11 cellular contexts compared by ENCODE assay signal in the genomic region with DNA sequence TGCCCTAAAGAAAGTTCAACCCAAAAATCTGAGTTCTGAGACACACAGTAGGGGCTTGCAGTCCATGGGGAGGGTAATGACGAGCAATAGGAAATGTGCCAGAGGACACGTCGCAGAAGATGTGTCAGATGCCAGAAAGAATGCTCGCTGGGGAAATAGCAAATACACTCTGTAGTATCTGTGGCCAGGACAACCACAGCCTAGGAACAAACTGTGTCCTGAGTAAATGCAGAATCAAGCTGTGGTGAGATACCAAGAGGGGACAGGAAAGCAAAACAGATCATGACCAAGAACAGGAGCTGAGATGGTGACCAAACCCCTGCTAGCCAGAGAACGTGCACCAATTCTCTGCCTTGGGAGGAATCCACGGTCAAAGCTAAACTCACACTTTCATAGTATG. TPM values are rescaled to one million over a fixed set of nuclear protein-coding genes. Genes with fewer than 3 reads are reported as not detected.
A peak's percentile ranks its signal among the peaks of the same experiment; 100 is the strongest.
DNase-seq lines count a peak whose midpoint lies in the region; ATAC-seq, FAIRE-seq and TF ChIP-seq lines count a peak whose summit lies in the region.
"Had no signal": no experiment of that assay in that cellular context is flagged by ENCODE, and none has a peak within 500 bp of the region (broad histone marks: within the 10 kb centered on the region; RNA-seq: fewer than 3 reads in every experiment).

No MANE protein-coding gene starts in this region.

- ATAC-seq in heart right ventricle (peak; percentile 50 to 95 (median 84)), aorta (ENCODE audit: low FRiP score) (no peak), HG02884 (IDR thresholded peaks at IDR 0.05; ENCODE audit: unreplicated experiment) (no peak)

- WGBS in heart right ventricle, 2 donors, result 35 to 42% methylated on average over 6 of the region's 6 CpGs
- 73 to 79% methylated on average over 6 of the region's 6 CpGs for WGBS in aorta, 2 donors

- peak overlapping the region; percentile 5 for H3K4me3 Mint-ChIP-seq in T-helper 2 cell treated with Interferon-gamma antibody and Interleukin-4, amounts not matched to agents 5 μg/mL and 100 μg/mL, for 36 hours

- peaks cover 0 to 88% (median 61%) of the 10 kb centered on the region in 11 experiments; a peak in 18 of 22 replicates for H4K20me1 ChIP-seq in BLaER1 treated with 17β-estradiol and CSF1 and Interleukin-3, amounts not matched to agents 10 nM and 100 nM

- H3K4me3 ChIP-seq in BLaER1 treated with 17β-estradiol and CSF1 and Interleukin-3, amounts not matched to agents 10 nM and 100 nM, result no peak overlapping the region
- H3K4me3 ChIP-seq in heart right ventricle, result no peak overlapping the region
- no peak overlapping the region for H3K4me3 ChIP-seq in aorta (ENCODE audit: low read length in 2 of 2)

- no peaks in the 10 kb centered on the region for H3K9me3 Mint-ChIP-seq in T-helper 2 cell treated with Interferon-gamma antibody and Interleukin-4, amounts not matched to agents 5 μg/mL and 100 μg/mL, for 36 hours

- H3K4me2 ChIP-seq in BLaER1 treated with 17β-estradiol and CSF1 and Interleukin-3, amounts not matched to agents 10 nM and 100 nM, result no peak overlapping the region

- peak overlapping the region; percentile 32 for H3K27ac Mint-ChIP-seq in T-helper 2 cell treated with Interferon-gamma antibody and Interleukin-4, amounts not matched to agents 5 μg/mL and 100 μg/mL, for 36 hours

- peaks cover under 1 to 60% (median 27%) of the 10 kb centered on the region in 10 experiments; a peak in 17 of 20 replicates for H3K4me1 ChIP-seq in BLaER1 treated with 17β-estradiol and CSF1 and Interleukin-3, amounts not matched to agents 10 nM and 100 nM
- H3K4me1 ChIP-seq in heart right ventricle (peaks cover 3 to 21% (median 14%) of the 10 kb centered on the region in 9 donors), aorta (ENCODE audit: control insufficient read depth in 1 of 2, insufficient read depth in 2 of 2, low read length in 2 of 2) (no peaks in the 10 kb centered on the region)

- DNase-seq in GM19239 (ENCODE audit: insufficient read length, low spot score), result no peak
- DNase-seq in T-helper 2 cell treated with Interferon-gamma antibody and Interleukin-4, amounts not matched to agents 5 μg/mL and 100 μg/mL, for 36 hours (ENCODE audit: low spot score), result peak; percentile 58
- peak in 1 of 2 donors; percentile 16 for DNase-seq in heart right ventricle
- no peak for DNase-seq in middle frontal gyrus (ENCODE audit: extremely low spot score, low spot score)
- no peak for DNase-seq in AML-193 (lab: John Stamatoyannopoulos, UW)
- DNase-seq in aorta, result no peak
- DNase-seq: effector CD4-positive, alpha-beta T cell; NCI-H1048; substantia nigra had no signal

- intact Hi-C loops in heart right ventricle (cut with DNase I) (no loop called here), aorta (cut with DNase I) (no loop called here)

- no peaks in the 10 kb centered on the region for H3K27me3 Mint-ChIP-seq in T-helper 2 cell treated with Interferon-gamma antibody and Interleukin-4, amounts not matched to agents 5 μg/mL and 100 μg/mL, for 36 hours (ENCODE audit: low read depth)

- no peak overlapping the region for H3K9ac ChIP-seq in BLaER1 treated with 17β-estradiol and CSF1 and Interleukin-3, amounts not matched to agents 10 nM and 100 nM

- peaks cover 53% of the 10 kb centered on the region for H3K36me3 Mint-ChIP-seq in T-helper 2 cell treated with Interferon-gamma antibody and Interleukin-4, amounts not matched to agents 5 μg/mL and 100 μg/mL, for 36 hours (ENCODE audit: low read depth)

- H3K27me3 ChIP-seq in BLaER1 treated with 17β-estradiol and CSF1 and Interleukin-3, amounts not matched to agents 10 nM and 100 nM, result no peaks in the 10 kb centered on the region
- H3K27me3 ChIP-seq in heart right ventricle (no peaks in the 10 kb centered on the region), aorta (ENCODE audit: control insufficient read depth in 1 of 2, insufficient read depth in 2 of 2, low read length in 1 of 2) (no peaks in the 10 kb centered on the region)

- H3K27ac ChIP-seq in BLaER1 treated with 17β-estradiol and CSF1 and Interleukin-3, amounts not matched to agents 10 nM and 100 nM, result peak overlapping the region in 6 of 11 experiments; percentile 5 to 55 (median 16); a peak in 5 of 22 replicates
- H3K27ac ChIP-seq in heart right ventricle (peak overlapping the region; percentile 2 to 75 (median 58)), aorta (ENCODE audit: low read depth in 1 of 2, low read length in 2 of 2) (no peak overlapping the region)

- peaks cover 15 to 27% (median 22%) of the 10 kb centered on the region in 11 experiments for H3K9me3 ChIP-seq in BLaER1 treated with 17β-estradiol and CSF1 and Interleukin-3, amounts not matched to agents 10 nM and 100 nM (replicated peaks in 1 of 11)
- peaks cover 0 to 6% (median 0%) of the 10 kb centered on the region in 11 donors for H3K9me3 ChIP-seq in heart right ventricle
- peaks cover 4% of the 10 kb centered on the region for H3K9me3 ChIP-seq in aorta (ENCODE audit: control insufficient read depth, low read length)

- peak; percentile 11 for FAIRE-seq in GM19239 (lab: Jason Lieb, UNC)

- peaks cover 33% of the 10 kb centered on the region for H3K4me1 Mint-ChIP-seq in T-helper 2 cell treated with Interferon-gamma antibody and Interleukin-4, amounts not matched to agents 5 μg/mL and 100 μg/mL, for 36 hours (ENCODE audit: low read depth)

- no peak for TF ChIP-seq CTCF in heart right ventricle (IDR thresholded peaks at IDR 0.05)

- peaks cover 36 to 100% (median 95%) of the 10 kb centered on the region in 11 experiments for H3K36me3 ChIP-seq in BLaER1 treated with 17β-estradiol and CSF1 and Interleukin-3, amounts not matched to agents 10 nM and 100 nM
- H3K36me3 ChIP-seq in heart right ventricle (no peaks in the 10 kb centered on the region), aorta (ENCODE audit: control insufficient read depth in 1 of 2, insufficient read depth in 2 of 2, low read length in 1 of 2) (no peaks in the 10 kb centered on the region)

RNA-seq across cellular contexts. Expression of a gene that starts 9.1 kb away (rescaled TPM):
- total RNA-seq in heart right ventricle (10 to 100 TPM in 1 of 10 donors, 1 to 10 TPM in 9; 2.4 to 10.4 (median 5.0) TPM), aorta (1 to 10 TPM; 3.5 to 5.0 TPM)
- polyA plus RNA-seq in heart right ventricle (1 to 10 TPM in 1 of 2 donors, under 1 TPM in 1; 0.64 to 3.4 TPM), aorta (1 to 10 TPM in 1 of 2 donors, under 1 TPM in 1; 0.49 to 6.9 TPM)

Comparison
In these comparisons a context has a peak if more than half of its experiments do, and no peak if none do; other contexts are left out.
1. H3K27ac ChIP-seq: peak in BLaER1 treated with 17β-estradiol and CSF1 and Interleukin-3, amounts not matched to agents 10 nM and 100 nM (6 of 11) and heart right ventricle (10 of 10); none in aorta (0 of 2).
2. ATAC-seq: peak in heart right ventricle (8 of 8); none in aorta (single experiment) and HG02884 (single experiment).